8 cellular contexts compared by ENCODE assay signal in genomic region chr19:1355974-1356865, GRCh38. TPM values are rescaled to one million over a fixed set of nuclear protein-coding genes. Genes with fewer than 3 reads are reported as not detected.
DNase-seq lines count a peak whose midpoint lies in the region.

No MANE protein-coding gene starts in this region.

- H3K4me3 ChIP-seq in SJSA1: peak overlapping the region; percentile 92

- no peaks in the 10 kb centered on the region for H3K27me3 ChIP-seq in SJSA1 (replicated peaks)

- no peaks in the 10 kb centered on the region for H3K9me3 ChIP-seq in ES-I3 (ENCODE audit: control insufficient read depth, insufficient read depth, low read length)
- H3K9me3 ChIP-seq in SJSA1 (replicated peaks): no peaks in the 10 kb centered on the region

- H3K4me1 ChIP-seq in ES-I3 (ENCODE audit: insufficient read depth, low read length): peaks cover 33% of the 10 kb centered on the region; the same call in 1 of the 2 replicates
- peaks cover 29% of the 10 kb centered on the region for H3K4me1 ChIP-seq in SJSA1 (replicated peaks)

- H3K27ac ChIP-seq in SJSA1: no peak overlapping the region

- DNase-seq in SJSA1 (ENCODE audit: low read depth in 1 of 2, low spot score in 2 of 2): no peak
- DNase-seq in fibroblast of peridontal ligament (ENCODE audit: extremely low read depth): peak; percentile 17
- peak; percentile 47 for DNase-seq in renal cortical epithelial cell (ENCODE audit: low read depth)
- DNase-seq in NCI-H2171 treated with DMSO at 0.1 percent for 48 hours (lab: John Stamatoyannopoulos, UW): no peak
- no peak for DNase-seq in H4 (ENCODE audit: low spot score)
- DNase-seq in stimulated activated naive CD4-positive, alpha-beta T cell (lab: John Stamatoyannopoulos, UW): no peak
- DNase-seq in NK-92 (lab: John Stamatoyannopoulos, UW; ENCODE audit: unreplicated experiment): no peak

- H3K36me3 ChIP-seq in ES-I3 (ENCODE audit: insufficient read depth, low read length) (peaks cover 18% of the 10 kb centered on the region), SJSA1 (peaks cover 46% of the 10 kb centered on the region)

- H3K9ac ChIP-seq in ES-I3 (ENCODE audit: low read depth, low read length): peak overlapping the region; percentile 61; the same call in 1 of the 2 replicates

RNA-seq across cellular contexts. Expression of gene NDUFS7, which starts 27.5 kb away (rescaled TPM):
- total RNA-seq in SJSA1 (2014; rRNA removed; shearing (Covaris generic)): 83.4 and 112 TPM in 2 replicates
- 56.8 and 70.2 TPM in 2 replicates for total RNA-seq in renal cortical epithelial cell
- total RNA-seq in H4 (2014; rRNA removed; shearing (Covaris generic)): 67.9 and 87.2 TPM in 2 replicates

RNA-seq across cellular contexts. Expression of gene GAMT, which starts 45.1 kb away (rescaled TPM):
- 28.6 and 35.8 TPM in 2 replicates for total RNA-seq in SJSA1 (2014; rRNA removed; shearing (Covaris generic))
- total RNA-seq in renal cortical epithelial cell: 13.4 and 15.4 TPM in 2 replicates
- 15.5 and 18.9 TPM in 2 replicates for total RNA-seq in H4 (2014; rRNA removed; shearing (Covaris generic))

RNA-seq across cellular contexts. Expression of gene DAZAP1, which starts 51.2 kb away (rescaled TPM):
- total RNA-seq in SJSA1 (2014; rRNA removed; shearing (Covaris generic)): 92.9 and 131 TPM in 2 replicates
- total RNA-seq in renal cortical epithelial cell: 49.2 and 96.9 TPM in 2 replicates
- 47.6 and 59.4 TPM in 2 replicates for total RNA-seq in H4 (2014; rRNA removed; shearing (Covaris generic))

Comparison
In these comparisons a context has a peak if more than half of its experiments do, and no peak if none do; other contexts are left out.
1. DNase-seq: peak in fibroblast of peridontal ligament (single experiment) and renal cortical epithelial cell (single experiment); none in SJSA1 (0 of 2), NCI-H2171 treated with DMSO at 0.1 percent for 48 hours (single experiment), H4 (single experiment), stimulated activated naive CD4-positive, alpha-beta T cell (0 of 6) and NK-92 (single experiment).